In genomic region chr10:71553371-71553900, GRCh38 we compare ENCODE assay signal across 23 cellular contexts.
"Had no signal": no experiment of that assay in that cellular context is flagged by ENCODE, and none has a peak within 500 bp of the region (broad histone marks: within the 10 kb centered on the region; RNA-seq: fewer than 3 reads in every experiment).

No MANE protein-coding gene starts in this region.

- DNase-seq: activated CD4-positive, alpha-beta T cell treated with anti-CD3 and anti-CD28 coated beads for 1 hour; activated gamma-delta T cell treated with Interleukin-2 at 50 U/mL for 16 hours; activated T-cell treated with anti-CD3 and anti-CD28 coated beads, Interleukin-2, amount 50 U/mL, for 1 hour; adrenal gland; central memory CD4-positive, alpha-beta T cell; effector memory CD4-positive, alpha-beta T cell; glutamatergic neuron; hypothalamus; islet precursor cell; left cardiac atrium; midbrain; right lobe of liver; stimulated activated CD4-positive, alpha-beta T cell treated with anti-CD3 and anti-CD28 coated beads, Interleukin-1b, Interleukin-23, amount 100 ng/mL, for 48 hours; T-cell; testis; trophoblast cell; WERI-Rb-1 had no signal

- H3K36me3 ChIP-seq: adrenal gland, ascending aorta, right lobe of liver had no signal

- H3K9me3 ChIP-seq: adrenal gland, ascending aorta, right lobe of liver, testis had no signal

- H3K4me1 Mint-ChIP-seq: activated naive CD4-positive, alpha-beta T cell treated with anti-CD3 and anti-CD28 coated beads, Interleukin-2, amount 50 U/mL, for 24 hours; T-cell had no signal

- H3K4me3 ChIP-seq: adrenal gland, ascending aorta, right lobe of liver, skin epidermis, testis had no signal

- H3K9me3 Mint-ChIP-seq: activated naive CD4-positive, alpha-beta T cell treated with anti-CD3 and anti-CD28 coated beads, Interleukin-2, amount 50 U/mL, for 24 hours; natural killer cell treated with Interleukin-12 subunit alpha and Interleukin-12 subunit beta and Interleukin-15 and Interleukin-18, amount 100 ng/mL, for 72 hours; T-cell; T-helper 2 cell treated with Interferon-gamma antibody and Interleukin-4, amounts not matched to agents 5 μg/mL and 100 μg/mL, for 36 hours had no signal

- H3K27ac ChIP-seq: adrenal gland, ascending aorta, right lobe of liver, skin epidermis, testis, WERI-Rb-1 had no signal

- H3K27ac Mint-ChIP-seq: activated naive CD4-positive, alpha-beta T cell treated with anti-CD3 and anti-CD28 coated beads, Interleukin-2, amount 50 U/mL, for 24 hours; natural killer cell treated with Interleukin-12 subunit alpha and Interleukin-12 subunit beta and Interleukin-15 and Interleukin-18, amount 100 ng/mL, for 72 hours; T-cell; T-helper 2 cell treated with Interferon-gamma antibody and Interleukin-4, amounts not matched to agents 5 μg/mL and 100 μg/mL, for 36 hours had no signal

- H3K27me3 ChIP-seq: adrenal gland, ascending aorta, right lobe of liver, testis had no signal

- H3K36me3 Mint-ChIP-seq: activated naive CD4-positive, alpha-beta T cell treated with anti-CD3 and anti-CD28 coated beads, Interleukin-2, amount 50 U/mL, for 24 hours; natural killer cell treated with Interleukin-12 subunit alpha and Interleukin-12 subunit beta and Interleukin-15 and Interleukin-18, amount 100 ng/mL, for 72 hours; T-cell had no signal

- H3K4me3 Mint-ChIP-seq: activated naive CD4-positive, alpha-beta T cell treated with anti-CD3 and anti-CD28 coated beads, Interleukin-2, amount 50 U/mL, for 24 hours; natural killer cell treated with Interleukin-12 subunit alpha and Interleukin-12 subunit beta and Interleukin-15 and Interleukin-18, amount 100 ng/mL, for 72 hours; T-cell; T-helper 2 cell treated with Interferon-gamma antibody and Interleukin-4, amounts not matched to agents 5 μg/mL and 100 μg/mL, for 36 hours had no signal

- H3K4me1 ChIP-seq: adrenal gland, ascending aorta, right lobe of liver, testis had no signal

- ATAC-seq: esophagus mucosa; left cardiac atrium; natural killer cell treated with Interleukin-12 subunit alpha and Interleukin-12 subunit beta and Interleukin-15 and Interleukin-18, amount 100 ng/mL, for 72 hours; right lobe of liver; T-cell had no signal
